In the genomic region with DNA sequence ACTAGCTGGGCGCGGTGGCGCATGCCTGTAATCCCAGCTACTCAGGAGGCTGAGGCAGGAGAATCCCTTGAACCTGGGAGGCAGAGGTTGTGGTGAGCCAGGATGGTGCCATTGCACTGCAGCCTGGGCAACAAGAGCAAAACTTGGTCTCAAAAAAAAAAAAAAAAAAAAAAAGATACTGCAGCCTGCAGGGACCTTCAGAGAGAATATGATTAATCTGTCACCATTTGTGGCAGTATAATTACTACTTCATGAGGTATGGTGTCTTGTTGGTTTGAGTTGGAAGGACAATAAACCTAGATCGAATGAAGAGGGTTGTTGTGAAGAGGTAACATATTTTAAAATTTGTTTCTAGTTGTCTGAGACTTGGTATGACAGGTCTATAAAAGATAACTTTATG, we compare ENCODE assay signal across 1 cellular context.
TF ChIP-seq lines count a peak whose summit lies in the region.

No MANE protein-coding gene starts in this region.

TF ChIP-seq in HEK293T, 16 proteins besides CTCF, POLR2A, EP300 and RAD21:
- peak; percentile 50; the same call in 1 of the 2 replicates for TF ChIP-seq ZNF384 (IDR thresholded peaks at IDR 0.05)
